1 cellular context compared by ENCODE assay signal in the genomic region with DNA sequence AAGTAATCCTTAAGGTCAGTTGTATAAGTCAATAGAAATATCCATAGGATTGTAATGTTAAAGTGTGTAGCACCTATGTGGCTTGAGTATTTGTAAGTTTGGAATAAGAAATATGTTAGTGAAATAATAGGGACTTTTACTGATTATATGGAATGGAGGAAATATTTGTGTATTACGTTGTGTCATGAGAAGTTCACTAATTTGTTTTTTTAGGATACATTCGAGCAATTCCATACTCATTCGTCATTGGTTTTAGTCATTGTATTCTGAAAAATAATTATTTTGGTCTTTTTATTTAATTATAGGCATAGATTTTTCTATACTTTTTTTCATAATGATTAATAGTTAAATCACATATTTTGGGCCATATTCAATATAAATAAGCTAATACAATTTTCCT.
TF ChIP-seq lines count a peak whose summit lies in the region.

No MANE protein-coding gene starts in this region.

TF ChIP-seq in IMR-90, 13 proteins besides CTCF, POLR2A, EP300 and RAD21:
- no peak for TF ChIP-seq RCOR1 (IDR thresholded peaks at IDR 0.05; ENCODE audit: insufficient replicate concordance, low read length)
- TF ChIP-seq MAFK (IDR thresholded peaks at IDR 0.05; ENCODE audit: low read depth, low read length), result no peak
- TF ChIP-seq CEBPB (IDR thresholded peaks at IDR 0.05; ENCODE audit: low read depth, low read length), result no peak
- TF ChIP-seq SMC3 (IDR thresholded peaks at IDR 0.05; ENCODE audit: low read depth, low read length), result no peak
- TF ChIP-seq MAZ (IDR thresholded peaks at IDR 0.05; ENCODE audit: borderline replicate concordance, low read depth, low read length), result no peak
- TF ChIP-seq RFX5 (IDR thresholded peaks at IDR 0.05; ENCODE audit: low read depth, low read length), result no peak
- no peak for TF ChIP-seq BHLHE40 (IDR thresholded peaks at IDR 0.05; ENCODE audit: low read depth, low read length)
- TF ChIP-seq USF2 (IDR thresholded peaks at IDR 0.05; ENCODE audit: low read depth, low read length), result no peak
- TF ChIP-seq CHD1 (IDR thresholded peaks at IDR 0.05; ENCODE audit: low read depth, low read length), result no peak
- no peak for TF ChIP-seq MXI1 (IDR thresholded peaks at IDR 0.05; ENCODE audit: borderline replicate concordance, low read depth, low read length)
- no peak for TF ChIP-seq FOS (IDR thresholded peaks at IDR 0.05; ENCODE audit: low read depth, low read length)
- TF ChIP-seq NFE2L2 (IDR thresholded peaks at IDR 0.05; ENCODE audit: low read depth, low read length), result no peak
- TF ChIP-seq, protein P1, sequence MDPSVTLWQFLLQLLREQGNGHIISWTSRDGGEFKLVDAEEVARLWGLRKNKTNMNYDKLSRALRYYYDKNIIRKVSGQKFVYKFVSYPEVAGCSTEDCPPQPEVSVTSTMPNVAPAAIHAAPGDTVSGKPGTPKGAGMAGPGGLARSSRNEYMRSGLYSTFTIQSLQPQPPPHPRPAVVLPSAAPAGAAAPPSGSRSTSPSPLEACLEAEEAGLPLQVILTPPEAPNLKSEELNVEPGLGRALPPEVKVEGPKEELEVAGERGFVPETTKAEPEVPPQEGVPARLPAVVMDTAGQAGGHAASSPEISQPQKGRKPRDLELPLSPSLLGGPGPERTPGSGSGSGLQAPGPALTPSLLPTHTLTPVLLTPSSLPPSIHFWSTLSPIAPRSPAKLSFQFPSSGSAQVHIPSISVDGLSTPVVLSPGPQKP (IDR thresholded peaks at IDR 0.05; ENCODE audit: borderline replicate concordance, low read depth, low read length), result no peak
